ENCODE assay signal across 1 cellular context in genomic region chr9:97982719-97983523, GRCh38.
TF ChIP-seq lines count a peak whose summit lies in the region.

Gene ANP32B, plus strand, starts transcription at chr9:97983341. Its CDS starts 215 bp downstream, at chr9:97983556.

TF ChIP-seq in HepG2, 621 proteins besides CTCF, POLR2A, EP300 and RAD21 (continued from another document and continues in another):
- TF ChIP-seq FUBP1 (CRISPR knock-in tag; IDR thresholded peaks at IDR 0.05; ENCODE audit: borderline replicate concordance) (no peak), ZNF792 (CRISPR knock-in tag; IDR thresholded peaks at IDR 0.05) (no peak; the same call in 1 of the 2 replicates), ZFY (CRISPR knock-in tag; IDR thresholded peaks at IDR 0.05) (peak; percentile 73), ISL2 (CRISPR knock-in tag; IDR thresholded peaks at IDR 0.05) (peak; percentile 53), TOPORS (CRISPR knock-in tag; IDR thresholded peaks at IDR 0.05) (peak; percentile 93), SAFB2 (CRISPR knock-in tag; IDR thresholded peaks at IDR 0.05; ENCODE audit: borderline replicate concordance, low read depth) (0 out of 2 replicates have a peak, but pooled peaks have one; percentile 26), ARNT2 (CRISPR knock-in tag; IDR thresholded peaks at IDR 0.05; ENCODE audit: low read depth) (0 out of 2 replicates have a peak, but pooled peaks have one; percentile 4), ZNF749 (CRISPR knock-in tag; IDR thresholded peaks at IDR 0.05; ENCODE audit: borderline replicate concordance) (no peak), NCOA1 (CRISPR knock-in tag; IDR thresholded peaks at IDR 0.05) (0 out of 2 replicates have a peak, but pooled peaks have one; percentile 41), ZNF407 (CRISPR knock-in tag; IDR thresholded peaks at IDR 0.05; ENCODE audit: not compliant biosample characterization) (peak; percentile 15), ZNF121 (CRISPR knock-in tag; IDR thresholded peaks at IDR 0.05) (peak; percentile 74), IRF9 (CRISPR knock-in tag; IDR thresholded peaks at IDR 0.05; ENCODE audit: borderline replicate concordance) (peak; percentile 70; the same call in 1 of the 2 replicates), TFDP1 (CRISPR knock-in tag; IDR thresholded peaks at IDR 0.05; ENCODE audit: borderline replicate concordance) (peak; percentile 70), MED8 (CRISPR knock-in tag; IDR thresholded peaks at IDR 0.05; ENCODE audit: insufficient replicate concordance) (peak; percentile 64), NR2C2 (CRISPR knock-in tag; IDR thresholded peaks at IDR 0.05; ENCODE audit: borderline replicate concordance) (peak; percentile 26; the same call in 1 of the 2 replicates), TBX2 (CRISPR knock-in tag; IDR thresholded peaks at IDR 0.05; ENCODE audit: borderline replicate concordance) (peak; percentile 54; the same call in 1 of the 2 replicates), UBTF (CRISPR knock-in tag; IDR thresholded peaks at IDR 0.05) (peak; percentile 62; the same call in 1 of the 2 replicates), ATF2 (CRISPR knock-in tag; IDR thresholded peaks at IDR 0.05) (no peak), ELF1 (CRISPR knock-in tag; IDR thresholded peaks at IDR 0.05) (peak; percentile 36; the same call in 1 of the 2 replicates), PRDM10 (CRISPR knock-in tag; IDR thresholded peaks at IDR 0.05; ENCODE audit: low read depth) (0 out of 2 replicates have a peak, but pooled peaks have one; percentile 56), FOXA3 (CRISPR knock-in tag; IDR thresholded peaks at IDR 0.05) (peak; percentile 43; the same call in 1 of the 2 replicates), ZFYVE20 (CRISPR knock-in tag; IDR thresholded peaks at IDR 0.05; ENCODE audit: borderline replicate concordance, low read depth) (no peak)
